8 cellular contexts compared by ENCODE assay signal in genomic region chr2:151363709-151364108, GRCh38.
DNase-seq lines count a peak whose midpoint lies in the region; ATAC-seq and TF ChIP-seq lines count a peak whose summit lies in the region.

No MANE protein-coding gene starts in this region.

- ATAC-seq in GM18868 (IDR thresholded peaks at IDR 0.05; ENCODE audit: unreplicated experiment) = peak; percentile 94
- ATAC-seq in HG03159 (IDR thresholded peaks at IDR 0.05; ENCODE audit: unreplicated experiment) = peak; percentile 70

- no peak overlapping the region for H3K4me3 ChIP-seq in choroid plexus epithelial cell (ENCODE audit: low read depth, low read length)

- peak; percentile 52 for DNase-seq in choroid plexus epithelial cell (ENCODE audit: low read depth)
- DNase-seq in pons (ENCODE audit: low spot score) = peak; percentile 81
- no peak for DNase-seq in amniotic stem cell (lab: John Stamatoyannopoulos, UW)
- no peak for DNase-seq in NCI-H1694 (lab: John Stamatoyannopoulos, UW)
- DNase-seq in cortex of kidney (lab: John Stamatoyannopoulos, UW) = no peak
- DNase-seq in activated naive CD4-positive, alpha-beta T cell (lab: John Stamatoyannopoulos, UW) = no peak

- TF ChIP-seq CTCF in choroid plexus epithelial cell (conservative IDR thresholded peaks at IDR 0.05; ENCODE audit: low read depth, low read length) = no peak

Comparison
In these comparisons a context has a peak if more than half of its experiments do, and no peak if none do; other contexts are left out.
1. DNase-seq: peak in choroid plexus epithelial cell (single experiment) and pons (single experiment); none in amniotic stem cell (single experiment), NCI-H1694 (single experiment), cortex of kidney (single experiment) and activated naive CD4-positive, alpha-beta T cell (0 of 4).